7 cellular contexts compared by ENCODE assay signal in genomic region chr6:31739639-31740396, GRCh38.
A peak's percentile ranks its signal among the peaks of the same experiment; 100 is the strongest.
DNase-seq lines count a peak whose midpoint lies in the region; ATAC-seq, FAIRE-seq and TF ChIP-seq lines count a peak whose summit lies in the region.

MSH5 (plus strand) TSS chr6:31740005; CDS start chr6:31740467, 462 bp downstream.

- in situ Hi-C loops in astrocyte of the spinal cord (cut with HindIII; ENCODE audit: low sequenced_read_pairs) = no loop called here

- ATAC-seq in HG02970 (IDR thresholded peaks at IDR 0.05; ENCODE audit: low FRiP score, unreplicated experiment) = peak; percentile 63

- H3K4me3 ChIP-seq in astrocyte of the spinal cord (ENCODE audit: low read depth, low read length) (peak within 1 kb of the TSS; percentile 82), retinal pigment epithelial cell (ENCODE audit: low read length) (peak within 1 kb of the TSS; percentile 87)

- DNase-seq in GM18507 (ENCODE audit: extremely low spot score, insufficient read length, low read depth) (peak; percentile 81), NCI-H1930 (lab: John Stamatoyannopoulos, UW) (peak; percentile 99), T1000 (lab: John Stamatoyannopoulos, UW) (peak; percentile 98), astrocyte of the spinal cord (ENCODE audit: low read depth, low spot score) (peak; percentile 99), hypothalamus (lab: John Stamatoyannopoulos, UW) (peak in 50 of 51 donors; percentile 80 to 98 (median 94)), retinal pigment epithelial cell (ENCODE audit: low read depth) (peak; percentile 96)

- no peak for TF ChIP-seq CTCF in astrocyte of the spinal cord (IDR thresholded peaks at IDR 0.05; ENCODE audit: low read depth, low read length)
- TF ChIP-seq CTCF in retinal pigment epithelial cell (conservative IDR thresholded peaks at IDR 0.05; ENCODE audit: low read depth, low read length) = no peak

- peak; percentile 96 for FAIRE-seq in GM18507 (lab: Jason Lieb, UNC)

Comparison
In these comparisons a context has a peak if more than half of its experiments do, and no peak if none do; other contexts are left out.
1. Peak in every context shown above with its lines: DNase-seq, ATAC-seq and H3K4me3 ChIP-seq.